In genomic region chr3:50292924-50293801, GRCh38 we compare ENCODE assay signal across 8 cellular contexts.
DNase-seq lines count a peak whose midpoint lies in the region; ATAC-seq and TF ChIP-seq lines count a peak whose summit lies in the region.

No MANE protein-coding gene starts in this region.

- H3K27me3 ChIP-seq in ACC112 (ENCODE audit: insufficient read depth, low read length) (no peaks in the 10 kb centered on the region), KMS-11 (ENCODE audit: insufficient read depth, low read depth) (no peaks in the 10 kb centered on the region), muscle layer of colon (ENCODE audit: control insufficient read depth in 1 of 2, insufficient read depth in 2 of 2, low read length in 2 of 2) (no peaks in the 10 kb centered on the region)

- H3K4me3 ChIP-seq in ACC112 (ENCODE audit: low read depth, low read length): peak overlapping the region; percentile 96
- peak overlapping the region; percentile 26 for H3K4me3 ChIP-seq in KMS-11 (IDR thresholded peaks at IDR 0.05; ENCODE audit: insufficient read depth, low read depth, low read length)
- H3K4me3 ChIP-seq in choroid plexus epithelial cell (ENCODE audit: low read depth, low read length): peak overlapping the region; percentile 57
- peak overlapping the region in 1 of 2 donors; percentile 49 for H3K4me3 ChIP-seq in muscle layer of colon (ENCODE audit: low read depth in 1 of 2, low read length in 2 of 2)

- peaks cover 29% of the 10 kb centered on the region for H3K79me2 ChIP-seq in ACC112 (ENCODE audit: control insufficient read depth, insufficient read depth, low read length, unreplicated experiment)
- H3K79me2 ChIP-seq in KMS-11 (ENCODE audit: insufficient read depth, low read depth): peaks cover 17% of the 10 kb centered on the region

- ATAC-seq in GM18498 (IDR thresholded peaks at IDR 0.05; ENCODE audit: unreplicated experiment) (no peak), HG03139 (IDR thresholded peaks at IDR 0.05; ENCODE audit: unreplicated experiment) (no peak)

- H3K36me3 ChIP-seq in ACC112 (ENCODE audit: insufficient read depth, low read length) (no peaks in the 10 kb centered on the region; the same call in 1 of the 2 replicates), KMS-11 (ENCODE audit: insufficient read depth) (no peaks in the 10 kb centered on the region), muscle layer of colon (ENCODE audit: insufficient read depth, low read length) (peaks cover 24% of the 10 kb centered on the region)

- H3K4me2 ChIP-seq in KMS-11: peak overlapping the region; percentile 79

- H2AFZ ChIP-seq in ACC112 (ENCODE audit: low read length, unreplicated experiment) (peak overlapping the region; percentile 7), KMS-11 (ENCODE audit: low read depth) (peak overlapping the region; percentile 61; the same call in 1 of the 2 replicates)

- H3K4me1 ChIP-seq in ACC112 (ENCODE audit: control insufficient read depth, insufficient read depth, low read length, unreplicated experiment): peaks cover 8% of the 10 kb centered on the region
- peaks cover 10% of the 10 kb centered on the region for H3K4me1 ChIP-seq in KMS-11 (ENCODE audit: low read depth, poor library complexity, severe bottlenecking)
- H3K4me1 ChIP-seq in muscle layer of colon (ENCODE audit: insufficient read depth, low read length): peaks cover 28% of the 10 kb centered on the region

- DNase-seq in choroid plexus epithelial cell (ENCODE audit: low read depth) (no peak), GOT3 (lab: John Stamatoyannopoulos, UW) (no peak), superior temporal gyrus (ENCODE audit: extremely low spot score) (no peak)

- H3K9me3 ChIP-seq in muscle layer of colon (ENCODE audit: low read length): no peaks in the 10 kb centered on the region

- H3K27ac ChIP-seq in ACC112 (ENCODE audit: low read depth, low read length) (peak overlapping the region; percentile 12; the same call in 1 of the 2 replicates), KMS-11 (peak overlapping the region; percentile 39), muscle layer of colon (ENCODE audit: low read depth, low read length) (peak overlapping the region; percentile 64)

- H3K9ac ChIP-seq in KMS-11: peak overlapping the region; percentile 96
- peak overlapping the region; percentile 76 for H3K9ac ChIP-seq in muscle layer of colon (ENCODE audit: low read length)

- H4K20me1 ChIP-seq in KMS-11 (ENCODE audit: insufficient read depth): no peaks in the 10 kb centered on the region

- TF ChIP-seq CTCF in KMS-11 (conservative IDR thresholded peaks at IDR 0.05; ENCODE audit: low read depth, low read length) (no peak), choroid plexus epithelial cell (conservative IDR thresholded peaks at IDR 0.05; ENCODE audit: low read depth, low read length) (no peak)

Comparison
In these comparisons a context has a peak if more than half of its experiments do, and no peak if none do; other contexts are left out.
1. H3K27ac ChIP-seq: peak in every context shown above with its lines; median percentile 64 in muscle layer of colon; 39 in KMS-11; 12 in ACC112.